Comparison of ENCODE assay signal across 25 cellular contexts in the genomic region with DNA sequence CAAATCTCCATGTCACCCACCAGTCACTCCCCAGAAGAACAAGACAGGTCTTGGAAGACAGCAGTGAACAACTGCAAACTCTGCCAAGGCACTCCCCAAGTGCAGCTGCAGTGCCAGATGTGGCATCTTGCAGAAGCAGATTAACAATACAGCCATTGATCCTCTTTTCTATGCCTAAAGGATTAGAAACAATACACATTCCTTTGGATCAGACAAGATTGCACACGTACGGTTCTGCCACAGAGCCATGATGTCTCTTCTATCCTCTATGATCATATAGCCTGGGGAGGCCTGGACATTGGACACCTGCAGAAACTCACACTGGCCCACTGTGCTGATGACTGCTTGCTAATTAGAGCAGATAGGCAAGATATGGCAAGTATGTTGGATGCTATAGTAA.
DNase-seq lines count a peak whose midpoint lies in the region; FAIRE-seq and TF ChIP-seq lines count a peak whose summit lies in the region.
"Had no signal": no experiment of that assay in that cellular context is flagged by ENCODE, and none has a peak within 500 bp of the region (broad histone marks: within the 10 kb centered on the region; RNA-seq: fewer than 3 reads in every experiment).

No MANE protein-coding gene starts in this region.

- H3K9me1 ChIP-seq in keratinocyte (ENCODE audit: control insufficient read depth, extremely low read depth, insufficient read depth, low read length), result no peaks in the 10 kb centered on the region

- H3K27me3 ChIP-seq in keratinocyte (ENCODE audit: control insufficient read depth, extremely low read depth, insufficient read depth, low read length), result no peaks in the 10 kb centered on the region
- H3K27me3 ChIP-seq: BLaER1 had no signal

- no peak for TF ChIP-seq CTCF in epithelial cell of esophagus (IDR thresholded peaks at IDR 0.05; ENCODE audit: insufficient read depth, low read depth, low read length, missing control alignments)
- no peak for TF ChIP-seq CTCF in keratinocyte (optimal IDR thresholded peaks at IDR 0.05 in 1 of 3, IDR thresholded peaks at IDR 0.05 in 1 of 3, conservative IDR thresholded peaks at IDR 0.05 in 1 of 3; ENCODE audit: extremely low read depth in 1 of 3, insufficient read depth in 2 of 3, low read length in 3 of 3)
- TF ChIP-seq CTCF in nephron progenitor cell (IDR thresholded peaks at IDR 0.05), result no peak

- H3K27ac Mint-ChIP-seq in nephron progenitor cell, result no peak overlapping the region
- H3K27ac Mint-ChIP-seq: B cell; CD4-positive, CD25-positive, alpha-beta regulatory T cell had no signal

- peaks cover 7% of the 10 kb centered on the region for H3K27me3 Mint-ChIP-seq in nephron progenitor cell (ENCODE audit: low read depth, poor library complexity)

- H3K36me3 ChIP-seq in keratinocyte (ENCODE audit: control insufficient read depth in 2 of 2, extremely low read depth in 1 of 2, insufficient read depth in 2 of 2, low read length in 2 of 2), result no peaks in the 10 kb centered on the region
- H3K36me3 ChIP-seq: BLaER1 had no signal

- H3K4me1 ChIP-seq in keratinocyte (ENCODE audit: control insufficient read depth, extremely low read depth, insufficient read depth, low read length), result peaks cover 13% of the 10 kb centered on the region
- H3K4me1 ChIP-seq: BLaER1 had no signal

- peaks cover 3% of the 10 kb centered on the region for H3K9me3 Mint-ChIP-seq in nephron progenitor cell
- H3K9me3 Mint-ChIP-seq: CD8-positive, alpha-beta memory T cell had no signal

- H3K4me3 Mint-ChIP-seq in nephron progenitor cell, result no peak overlapping the region
- H3K4me3 Mint-ChIP-seq: B cell; CD4-positive, CD25-positive, alpha-beta regulatory T cell; CD8-positive, alpha-beta memory T cell had no signal

- H3K9me3 ChIP-seq in keratinocyte (ENCODE audit: control insufficient read depth, low read depth, low read length), result no peaks in the 10 kb centered on the region

- H3K4me2 ChIP-seq in keratinocyte (ENCODE audit: control insufficient read depth, extremely low read depth, insufficient read depth, low read depth, low read length), result no peak overlapping the region
- H3K4me2 ChIP-seq: BLaER1 had no signal

- dilution Hi-C loops in keratinocyte (cut with MboI; ENCODE audit: extremely low pct_ligation_motif_present, low sequenced_read_pairs), result no loop called here

- H2AFZ ChIP-seq in keratinocyte (ENCODE audit: control insufficient read depth, low read length), result no peak overlapping the region
- H2AFZ ChIP-seq: GM23248 had no signal

- no peaks in the 10 kb centered on the region for H3K79me2 ChIP-seq in keratinocyte (ENCODE audit: control insufficient read depth, insufficient read depth, low read length)

- FAIRE-seq in keratinocyte (lab: Jason Lieb, UNC), result peak; percentile 86
- FAIRE-seq: A204.1, D721Med, GM12878, GM19239, H1 had no signal

- no peaks in the 10 kb centered on the region for H4K20me1 ChIP-seq in keratinocyte (ENCODE audit: control insufficient read depth, extremely low read depth, insufficient read depth, low read length)
- H4K20me1 ChIP-seq: BLaER1 had no signal

- H3K9ac ChIP-seq in keratinocyte (ENCODE audit: control insufficient read depth, extremely low read depth, insufficient read depth, low read length), result no peak overlapping the region
- H3K9ac ChIP-seq: BLaER1, GM23248 had no signal

- H3K4me1 Mint-ChIP-seq in nephron progenitor cell, result no peaks in the 10 kb centered on the region
- H3K4me1 Mint-ChIP-seq: B cell; CD4-positive, CD25-positive, alpha-beta regulatory T cell; CD8-positive, alpha-beta memory T cell had no signal

- DNase-seq in NCI-H82 (lab: John Stamatoyannopoulos, UW) (peak; percentile 39), NCI-H82 treated with DMSO at 0.1 percent for 48 hours (lab: John Stamatoyannopoulos, UW; ENCODE audit: unreplicated experiment) (no peak), epithelial cell of esophagus (ENCODE audit: low read depth) (peak; percentile 45), keratinocyte (ENCODE audit: low read depth, low spot score) (peak; percentile 49), foreskin melanocyte (no peak), NCI-H1694 (lab: John Stamatoyannopoulos, UW) (no peak), nephron progenitor cell (no peak)
- DNase-seq: CD4-positive, CD25-positive, alpha-beta regulatory T cell; CD8-positive, alpha-beta memory T cell; DMS 273 treated with DMSO at 0.1 percent for 48 hours; DMS79; EL; GDM1; GM23248; H7; HCEC 1CT had no signal

- H3K36me3 Mint-ChIP-seq in nephron progenitor cell (ENCODE audit: low read depth), result no peaks in the 10 kb centered on the region
- H3K36me3 Mint-ChIP-seq: CD4-positive, CD25-positive, alpha-beta regulatory T cell; CD8-positive, alpha-beta memory T cell had no signal

- H3K4me3 ChIP-seq in epithelial cell of esophagus (ENCODE audit: low read length) (no peak overlapping the region), keratinocyte (ENCODE audit: control insufficient read depth in 2 of 3, extremely low read depth in 1 of 3, insufficient read depth in 2 of 3, low read depth in 1 of 3, low read length in 3 of 3) (no peak overlapping the region)
- H3K4me3 ChIP-seq: BLaER1, GM12878, GM23248 had no signal

- no peak overlapping the region for H3K27ac ChIP-seq in keratinocyte (ENCODE audit: control insufficient read depth, insufficient read depth, low read length)
- H3K27ac ChIP-seq: 22Rv1, BLaER1, C4-2B, GM23248 had no signal

Comparison
In these comparisons a context has a peak if more than half of its experiments do, and no peak if none do; other contexts are left out.
1. DNase-seq: peak in NCI-H82 (single experiment), epithelial cell of esophagus (single experiment) and keratinocyte (single experiment); none in NCI-H82 treated with DMSO at 0.1 percent for 48 hours (single experiment), foreskin melanocyte (single experiment), NCI-H1694 (single experiment) and nephron progenitor cell (single experiment).